26 cellular contexts compared by ENCODE assay signal in genomic region chr15:52290800-52291199, GRCh38. TPM values are rescaled to one million over a fixed set of nuclear protein-coding genes. Genes with fewer than 3 reads are reported as not detected.
DNase-seq lines count a peak whose midpoint lies in the region; ATAC-seq, FAIRE-seq and TF ChIP-seq lines count a peak whose summit lies in the region.
"Had no signal": no experiment of that assay in that cellular context is flagged by ENCODE, and none has a peak within 500 bp of the region (broad histone marks: within the 10 kb centered on the region; RNA-seq: fewer than 3 reads in every experiment).

No MANE protein-coding gene starts in this region.

- 93% methylated on average over 3 of the region's 3 CpGs for WGBS in mammary epithelial cell (ENCODE audit: low coverage, missing lambda C conversion rate)
- no CpG with 5 or more reads among the region's 3 CpGs for WGBS in mesendoderm (ENCODE audit: extremely low coverage, insufficient coverage, low lambda C conversion rate)

- H2BK15ac ChIP-seq in mesendoderm (replicated peaks; ENCODE audit: low read depth), result no peak overlapping the region

- no peak overlapping the region for H3K4me3 Mint-ChIP-seq in MCF 10A (ENCODE audit: unreplicated experiment)
- H3K4me3 Mint-ChIP-seq in activated B cell treated with CpG ODN at 0.5 μM for 24 hours, result no peak overlapping the region
- H3K4me3 Mint-ChIP-seq: activated naive CD4-positive, alpha-beta T cell treated with anti-CD3 and anti-CD28 coated beads, Interleukin-2, amount 10 ng/mL, durations not matched to agents 7 days and 5 days; endodermal cell had no signal

- H3K9ac ChIP-seq in mammary epithelial cell (ENCODE audit: insufficient read depth, low read length), result no peak overlapping the region
- H3K9ac ChIP-seq in mesendoderm (ENCODE audit: low read length), result no peak overlapping the region

- H3K27me3 Mint-ChIP-seq in MCF 10A (ENCODE audit: insufficient read depth, unreplicated experiment) (no peaks in the 10 kb centered on the region), activated B cell treated with CpG ODN at 0.5 μM for 24 hours (peaks cover 9% of the 10 kb centered on the region)

- no peak overlapping the region for H2BK120ac ChIP-seq in mesendoderm (ENCODE audit: low read depth, low read length)

- no peak overlapping the region for H4K5ac ChIP-seq in mesendoderm (ENCODE audit: low read length)

- H3K27me3 ChIP-seq in mammary epithelial cell (ENCODE audit: insufficient read depth, low read length) (no peaks in the 10 kb centered on the region), mesendoderm (ENCODE audit: insufficient read depth, low read length, poor library complexity) (no peaks in the 10 kb centered on the region)

- no peaks in the 10 kb centered on the region for H3K9me3 Mint-ChIP-seq in MCF 10A (ENCODE audit: unreplicated experiment)
- H3K9me3 Mint-ChIP-seq in activated B cell treated with CpG ODN at 0.5 μM for 24 hours, result no peaks in the 10 kb centered on the region
- H3K9me3 Mint-ChIP-seq: activated naive CD4-positive, alpha-beta T cell treated with anti-CD3 and anti-CD28 coated beads, Interleukin-2, amount 10 ng/mL, durations not matched to agents 7 days and 5 days had no signal

- H3K18ac ChIP-seq in mesendoderm (ENCODE audit: low read length), result no peak overlapping the region

- intact Hi-C loops in MCF 10A (cut with micrococcal nuclease) (no loop called here), mammary epithelial cell (cut with micrococcal nuclease) (no loop called here), activated B cell treated with CpG ODN at 0.5 μM for 24 hours (cut with micrococcal nuclease) (loop anchor here (2.0 kb wide), 1 partner anchor 28 kb away; no protein-coding TSS in a partner anchor)

- BruUV-seq in MCF 10A (replicated peaks; lab: Mats Ljungman, UMichigan), result no TSS peak
- BruUV-seq in mammary epithelial cell (replicated peaks; lab: Mats Ljungman, UMichigan), result no TSS peak

- dilution Hi-C loops in mammary epithelial cell (cut with HindIII; ENCODE audit: low sequenced_read_pairs), result no loop called here

- peaks cover 61% of the 10 kb centered on the region for H3K4me1 Mint-ChIP-seq in MCF 10A (ENCODE audit: insufficient read depth, unreplicated experiment)
- H3K4me1 Mint-ChIP-seq in activated B cell treated with CpG ODN at 0.5 μM for 24 hours, result peaks cover 29% of the 10 kb centered on the region

- peak; percentile 74 for FAIRE-seq in islet of Langerhans (lab: Jason Lieb, UNC)

- H3K36me3 ChIP-seq in mammary epithelial cell (ENCODE audit: insufficient read depth, low read length) (no peaks in the 10 kb centered on the region), mesendoderm (ENCODE audit: control insufficient read depth, insufficient read depth, low read length) (no peaks in the 10 kb centered on the region)
- H3K36me3 ChIP-seq: upper lobe of left lung had no signal

- H3K23ac ChIP-seq in mesendoderm (ENCODE audit: low read length), result no peak overlapping the region

- H3K27ac Mint-ChIP-seq in MCF 10A (ENCODE audit: low read depth, unreplicated experiment) (peak overlapping the region; percentile 89), activated B cell treated with CpG ODN at 0.5 μM for 24 hours (peak overlapping the region; percentile 1)
- H3K27ac Mint-ChIP-seq: endodermal cell had no signal

- H2AK5ac ChIP-seq in mesendoderm (ENCODE audit: low read length), result no peak overlapping the region

- no peak overlapping the region for H3K56ac ChIP-seq in mesendoderm (ENCODE audit: low read length)

- no peak overlapping the region for H4K8ac ChIP-seq in mesendoderm (ENCODE audit: low read depth, low read length)

- H3K9me3 ChIP-seq in mammary epithelial cell (replicated peaks; ENCODE audit: insufficient read depth, low read length), result no peaks in the 10 kb centered on the region
- H3K9me3 ChIP-seq: upper lobe of left lung had no signal

- peaks cover 1% of the 10 kb centered on the region for H3K79me1 ChIP-seq in mesendoderm (ENCODE audit: low read length)

- H3K27ac ChIP-seq in mammary epithelial cell (ENCODE audit: insufficient read depth, low read depth, low read length) (no peak overlapping the region), mesendoderm (ENCODE audit: low read depth, low read length) (no peak overlapping the region)

- H3K36me3 Mint-ChIP-seq in MCF 10A (ENCODE audit: insufficient read depth, unreplicated experiment) (no peaks in the 10 kb centered on the region), activated B cell treated with CpG ODN at 0.5 μM for 24 hours (ENCODE audit: low read depth) (no peaks in the 10 kb centered on the region)

- H3K4me3 ChIP-seq in mammary epithelial cell (replicated peaks in 1 of 3; ENCODE audit: insufficient read depth in 1 of 3, low read depth in 2 of 3, low read length in 3 of 3) (no peak overlapping the region), mesendoderm (ENCODE audit: low read length) (no peak overlapping the region)
- H3K4me3 ChIP-seq: upper lobe of left lung had no signal

- H4K20me1 ChIP-seq in mammary epithelial cell (ENCODE audit: insufficient read depth, low read length), result no peaks in the 10 kb centered on the region

- ATAC-seq in activated B cell treated with CpG ODN at 0.5 μM for 24 hours (ENCODE audit: low read depth), result no peak
- no peak for ATAC-seq in GM18861 (IDR thresholded peaks at IDR 0.05; ENCODE audit: unreplicated experiment)
- ATAC-seq in HG02840 (IDR thresholded peaks at IDR 0.05; ENCODE audit: low FRiP score, unreplicated experiment), result no peak
- ATAC-seq: Panc1 had no signal

- POLR2A ChIA-PET in MCF 10A (lab: Yijun Ruan, JAX), result interaction anchor here (0.6 to 1.1 kb wide), 5 partner anchors 13 to 268 kb away, joined by 3 to 6 read pairs (median 4); no protein-coding TSS in a partner anchor
- POLR2A ChIA-PET in activated B cell treated with CpG ODN at 0.5 μM for 24 hours (lab: Charles Lee), result interaction anchor here (1.4 to 1.7 kb wide), 3 partner anchors 18 to 34 kb away, joined by 6 to 8 read pairs (median 7); no protein-coding TSS in a partner anchor

- DNase-seq in MCF 10A (ENCODE audit: unreplicated experiment), result no peak
- DNase-seq in mammary epithelial cell, result no peak
- no peak for DNase-seq in activated B cell treated with CpG ODN at 0.5 μM for 24 hours
- DNase-seq in mesendoderm, result no peak
- DNase-seq in H4 (ENCODE audit: low spot score), result no peak
- DNase-seq: ACHN; activated CD4-positive, CD25-positive, alpha-beta regulatory T cell treated with anti-CD3 and anti-CD28 coated beads, Interleukin-2, amount 50 U/mL, for 72 hours; activated CD8-positive, alpha-beta memory T cell treated with anti-CD3 and anti-CD28 coated beads for 24 hours; activated naive CD4-positive, alpha-beta T cell treated with anti-CD3 and anti-CD28 coated beads, Interleukin-2, amount 10 ng/mL, durations not matched to agents 7 days and 5 days; activated T-cell treated with anti-CD3 and anti-CD28 coated beads, Interleukin-2, amount 50 U/mL, for 48 hours; C1 segment of cervical spinal cord; Calu3; endodermal cell; glutamatergic neuron; KG1; NCI-H146; NCI-H510A treated with DMSO at 0.1 percent for 48 hours; NK-92 treated with Interleukin-12 subunit alpha and Interleukin-12 subunit beta, amount 100 ng/mL, for 24 hours; SIG-M5; stimulated activated CD8-positive, alpha-beta memory T cell treated with anti-CD3 and anti-CD28 coated beads, Interleukin-4, amount 100 ng/mL, for 48 hours; upper lobe of left lung had no signal

- H3K4ac ChIP-seq in mesendoderm (ENCODE audit: low read depth, low read length), result no peak overlapping the region

- H3K4me1 ChIP-seq in mammary epithelial cell (ENCODE audit: insufficient read depth, low read length) (peaks cover 12% of the 10 kb centered on the region), mesendoderm (ENCODE audit: control insufficient read depth, low read depth, low read length) (no peaks in the 10 kb centered on the region)

- H3K79me2 ChIP-seq in mammary epithelial cell (ENCODE audit: insufficient read depth, low read length) (no peaks in the 10 kb centered on the region), mesendoderm (ENCODE audit: control insufficient read depth, insufficient read depth, low read length) (no peaks in the 10 kb centered on the region)

- CTCF ChIA-PET in MCF 10A (lab: Yijun Ruan, JAX), result interaction anchor here (0.6 to 4.6 kb wide), 4 partner anchors 13 to 443 kb away, joined by 4 to 34 read pairs (median 4); no protein-coding TSS in a partner anchor
- CTCF ChIA-PET in mammary epithelial cell (lab: Charles Lee; ENCODE audit: low non-redundant PET), result no interaction called here
- CTCF ChIA-PET in activated B cell treated with CpG ODN at 0.5 μM for 24 hours (lab: Charles Lee), result interaction anchor here (1.1 to 1.4 kb wide), 2 partner anchors 29 to 34 kb away, joined by 3 to 4 read pairs; no protein-coding TSS in a partner anchor

- no peak overlapping the region for H2BK5ac ChIP-seq in mesendoderm (ENCODE audit: low read length)

- H3K4me2 ChIP-seq in mammary epithelial cell (ENCODE audit: insufficient read depth, low read depth, low read length) (no peak overlapping the region), mesendoderm (ENCODE audit: low read length) (no peak overlapping the region)

- H2AFZ ChIP-seq in mammary epithelial cell (ENCODE audit: low read depth, low read length), result no peak overlapping the region

- TF ChIP-seq CTCF in MCF 10A (IDR thresholded peaks at IDR 0.05; ENCODE audit: unreplicated experiment) (no peak), mammary epithelial cell (conservative IDR thresholded peaks at IDR 0.05 in 1 of 2, IDR thresholded peaks at IDR 0.05 in 1 of 2; ENCODE audit: extremely low read depth in 1 of 2, insufficient read depth in 1 of 2, low read depth in 1 of 2, low read length in 2 of 2) (no peak), activated B cell treated with CpG ODN at 0.5 μM for 24 hours (IDR thresholded peaks at IDR 0.05) (no peak)

- in situ Hi-C loops in mammary epithelial cell (cut with MboI; ENCODE audit: low sequenced_read_pairs in 2 of 2), result no loop called here

RNA-seq across cellular contexts. Expression of gene MYO5C, which starts 4.8 kb away (rescaled TPM):
- total RNA-seq in MCF 10A (2022) (25.7 and 29.4 TPM in 2 replicates), mammary epithelial cell (1 to 10 TPM; 2.4 to 2.5 TPM), activated B cell treated with CpG ODN at 0.5 μM for 24 hours (2.4 and 3.3 TPM in 2 replicates)
- 1.2 TPM for polyA plus RNA-seq in mammary epithelial cell
- 7.8 TPM for polyA minus RNA-seq in mammary epithelial cell
- polyA plus RNA-seq in mesendoderm (2013, experiment 1 of 2), result 7.4 TPM
- 8.0 TPM for polyA plus RNA-seq in mesendoderm (2013, experiment 2 of 2)
- total RNA-seq in H4 (2014; rRNA removed; shearing (Covaris generic)), result 0.06 and 0.29 TPM in 2 replicates
- total RNA-seq: HT1080 had no signal
